Comparison of ENCODE assay signal across 30 cellular contexts in genomic region chr13:76505437-76505836, GRCh38.
"Had no signal": no experiment of that assay in that cellular context is flagged by ENCODE, and none has a peak within 500 bp of the region (broad histone marks: within the 10 kb centered on the region; RNA-seq: fewer than 3 reads in every experiment).

No MANE protein-coding gene starts in this region.

- H3K4me2 ChIP-seq: neural progenitor cell, smooth muscle cell had no signal

- H2AFZ ChIP-seq: neural progenitor cell, parathyroid adenoma had no signal

- H3K36me3 ChIP-seq: neural progenitor cell, ovary, spleen, suprapubic skin, tibial artery, transverse colon, upper lobe of left lung, vagina had no signal

- ATAC-seq: naive thymus-derived CD4-positive, alpha-beta T cell; natural killer cell; psoas muscle; right cardiac atrium; sciatic nerve; stimulated activated memory B cell treated with anti-CD40 and anti-IgM and Interleukin-4, amounts not matched to agents 10 μg/mL and 1 μg/mL and 100 μg/mL, for 72 hours; stimulated activated naive CD8-positive, alpha-beta T cell treated with anti-CD3 and anti-CD28 coated beads, Interleukin-15, amount 100 ng/mL, for 72 hours; stimulated activated naive CD8-positive, alpha-beta T cell treated with anti-CD3 and anti-CD28 coated beads, Interleukin-15, Interleukin-2, amounts not matched to agents 100 U/mL and 50 U/mL, for 24 hours had no signal

- H3K27me3 ChIP-seq: neural progenitor cell, ovary, spleen, suprapubic skin, testis, tibial artery, transverse colon, upper lobe of left lung, vagina had no signal

- H3K9ac ChIP-seq: neural progenitor cell, parathyroid adenoma had no signal

- FAIRE-seq: urothelium cell line had no signal

- H3K4me1 ChIP-seq: parathyroid adenoma, psoas muscle, spleen, suprapubic skin, testis, tibial artery, transverse colon, upper lobe of left lung, vagina had no signal

- H3K4me3 ChIP-seq: neural progenitor cell, ovary, psoas muscle, skin epidermis, smooth muscle cell, spleen, suprapubic skin, testis, tibial artery, transverse colon, upper lobe of left lung, vagina had no signal

- H3K27ac ChIP-seq: neural progenitor cell, ovary, parathyroid adenoma, psoas muscle, skin epidermis, spleen, suprapubic skin, testis, tibial artery, transverse colon, upper lobe of left lung, vagina had no signal

- H3K9me3 ChIP-seq: ovary, psoas muscle, spleen, suprapubic skin, testis, tibial artery, transverse colon, upper lobe of left lung, vagina had no signal

- H3K79me2 ChIP-seq: parathyroid adenoma had no signal

- DNase-seq: naive thymus-derived CD4-positive, alpha-beta T cell; natural killer cell; occipital lobe; ovary; posterior cingulate gyrus; psoas muscle; right cardiac atrium; spleen; stimulated activated CD4-positive, alpha-beta T cell treated with anti-CD3 and anti-CD28 coated beads, Interleukin-12 subunit alpha, Interleukin-12 subunit beta, amount 100 ng/mL, for 4 hours; stimulated activated CD4-positive, alpha-beta T cell treated with anti-CD3 and anti-CD28 coated beads, Interleukin-1b, Interleukin-23, amount 100 ng/mL, for 48 hours; stimulated activated CD4-positive, alpha-beta T cell treated with anti-CD3 and anti-CD28 coated beads, Interleukin-4, amount 100 ng/mL, for 1 hour; stimulated activated CD4-positive, alpha-beta T cell treated with anti-CD3 and anti-CD28 coated beads, Interleukin-4, amount 100 ng/mL, for 4 hours; stimulated activated CD8-positive, alpha-beta memory T cell treated with anti-CD3 and anti-CD28 coated beads, Interleukin-4, amount 100 ng/mL, for 48 hours; stimulated activated naive CD4-positive, alpha-beta T cell; stimulated activated naive CD8-positive, alpha-beta T cell treated with anti-CD3 and anti-CD28 coated beads, Interleukin-15, amount 100 ng/mL, for 72 hours; stimulated activated naive CD8-positive, alpha-beta T cell treated with anti-CD3 and anti-CD28 coated beads, Interleukin-15, Interleukin-2, amounts not matched to agents 100 U/mL and 50 U/mL, for 24 hours; substantia nigra; testis; tibial artery; transverse colon; upper lobe of left lung had no signal
